Comparison of ENCODE assay signal across 1 cellular context in the genomic region with DNA sequence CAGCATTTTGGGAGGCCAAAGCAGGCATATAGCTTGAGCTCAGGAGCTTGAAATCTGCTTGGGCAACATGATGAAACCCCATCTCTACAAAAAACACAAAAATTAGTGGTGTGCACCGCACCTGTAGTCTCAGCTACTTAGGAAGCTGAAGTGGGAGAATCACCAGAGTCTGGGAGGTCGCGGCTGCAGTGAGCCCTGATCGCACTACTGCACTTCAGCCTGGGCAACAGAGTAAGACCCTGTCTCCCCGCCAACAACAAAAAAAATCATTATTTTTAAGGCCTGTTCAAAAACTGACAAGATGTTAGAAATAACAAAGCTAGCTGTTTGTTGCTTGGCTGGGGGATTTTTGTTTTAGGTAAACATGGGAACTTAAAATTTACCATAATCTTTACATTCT.
TF ChIP-seq lines count a peak whose summit lies in the region.

No MANE protein-coding gene starts in this region.

TF ChIP-seq in IMR-90, 13 proteins besides CTCF, POLR2A, EP300 and RAD21:
- TF ChIP-seq NFE2L2 (IDR thresholded peaks at IDR 0.05; ENCODE audit: low read depth, low read length) (no peak), FOS (IDR thresholded peaks at IDR 0.05; ENCODE audit: low read depth, low read length) (no peak), SMC3 (IDR thresholded peaks at IDR 0.05; ENCODE audit: low read depth, low read length) (no peak), BHLHE40 (IDR thresholded peaks at IDR 0.05; ENCODE audit: low read depth, low read length) (no peak), MAFK (IDR thresholded peaks at IDR 0.05; ENCODE audit: low read depth, low read length) (no peak), RCOR1 (IDR thresholded peaks at IDR 0.05; ENCODE audit: insufficient replicate concordance, low read length) (no peak), CEBPB (IDR thresholded peaks at IDR 0.05; ENCODE audit: low read depth, low read length) (no peak), MAZ (IDR thresholded peaks at IDR 0.05; ENCODE audit: borderline replicate concordance, low read depth, low read length) (no peak), CHD1 (IDR thresholded peaks at IDR 0.05; ENCODE audit: low read depth, low read length) (no peak), RFX5 (IDR thresholded peaks at IDR 0.05; ENCODE audit: low read depth, low read length) (no peak), MXI1 (IDR thresholded peaks at IDR 0.05; ENCODE audit: borderline replicate concordance, low read depth, low read length) (no peak)
- TF ChIP-seq, protein P1, sequence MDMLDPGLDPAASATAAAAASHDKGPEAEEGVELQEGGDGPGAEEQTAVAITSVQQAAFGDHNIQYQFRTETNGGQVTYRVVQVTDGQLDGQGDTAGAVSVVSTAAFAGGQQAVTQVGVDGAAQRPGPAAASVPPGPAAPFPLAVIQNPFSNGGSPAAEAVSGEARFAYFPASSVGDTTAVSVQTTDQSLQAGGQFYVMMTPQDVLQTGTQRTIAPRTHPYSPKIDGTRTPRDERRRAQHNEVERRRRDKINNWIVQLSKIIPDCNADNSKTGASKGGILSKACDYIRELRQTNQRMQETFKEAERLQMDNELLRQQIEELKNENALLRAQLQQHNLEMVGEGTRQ (IDR thresholded peaks at IDR 0.05; ENCODE audit: low read depth, low read length) = no peak
- TF ChIP-seq, protein P2, sequence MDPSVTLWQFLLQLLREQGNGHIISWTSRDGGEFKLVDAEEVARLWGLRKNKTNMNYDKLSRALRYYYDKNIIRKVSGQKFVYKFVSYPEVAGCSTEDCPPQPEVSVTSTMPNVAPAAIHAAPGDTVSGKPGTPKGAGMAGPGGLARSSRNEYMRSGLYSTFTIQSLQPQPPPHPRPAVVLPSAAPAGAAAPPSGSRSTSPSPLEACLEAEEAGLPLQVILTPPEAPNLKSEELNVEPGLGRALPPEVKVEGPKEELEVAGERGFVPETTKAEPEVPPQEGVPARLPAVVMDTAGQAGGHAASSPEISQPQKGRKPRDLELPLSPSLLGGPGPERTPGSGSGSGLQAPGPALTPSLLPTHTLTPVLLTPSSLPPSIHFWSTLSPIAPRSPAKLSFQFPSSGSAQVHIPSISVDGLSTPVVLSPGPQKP (IDR thresholded peaks at IDR 0.05; ENCODE audit: borderline replicate concordance, low read depth, low read length) = no peak
